In genomic region chrX:47380268-47380667, GRCh38 we compare ENCODE assay signal across 8 cellular contexts. TPM values are rescaled to one million over a fixed set of nuclear protein-coding genes. Genes with fewer than 3 reads are reported as not detected.
DNase-seq lines count a peak whose midpoint lies in the region; ATAC-seq and TF ChIP-seq lines count a peak whose summit lies in the region.

No MANE protein-coding gene starts in this region.

- H3K27me3 ChIP-seq in GM23248 (replicated peaks; ENCODE audit: insufficient read depth) (no peaks in the 10 kb centered on the region), gastroesophageal sphincter (no peaks in the 10 kb centered on the region)

- H3F3A ChIP-seq in GM23248 (ENCODE audit: insufficient read depth), result no peaks in the 10 kb centered on the region

- no peak overlapping the region for H3K4me2 ChIP-seq in GM23248 (ENCODE audit: unreplicated experiment)

- TF ChIP-seq CTCF in fibroblast of mammary gland (conservative IDR thresholded peaks at IDR 0.05; ENCODE audit: control insufficient read depth, insufficient read depth, low read depth, low read length) (no peak), gastroesophageal sphincter (IDR thresholded peaks at IDR 0.05) (no peak)

- no peaks in the 10 kb centered on the region for H3K9me3 Mint-ChIP-seq in IgD-negative memory B cell
- no peaks in the 10 kb centered on the region for H3K9me3 Mint-ChIP-seq in activated CD8-positive, alpha-beta memory T cell treated with anti-CD3 and anti-CD28 coated beads, Interleukin-2, amount 10 ng/mL, durations not matched to agents 7 days and 5 days (ENCODE audit: low read depth)

- in situ Hi-C loops in GM23248 (cut with MboI), result loop anchor here (25.0 kb wide), 1 partner anchor 168 kb away; the partner anchor contains the start of gene CDK16

- no peaks in the 10 kb centered on the region for H3K4me1 ChIP-seq in GM23248 (ENCODE audit: insufficient read depth)
- no peaks in the 10 kb centered on the region for H3K4me1 ChIP-seq in gastroesophageal sphincter

- H3K36me3 Mint-ChIP-seq in IgD-negative memory B cell, result no peaks in the 10 kb centered on the region
- H3K36me3 Mint-ChIP-seq in activated CD8-positive, alpha-beta memory T cell treated with anti-CD3 and anti-CD28 coated beads, Interleukin-2, amount 10 ng/mL, durations not matched to agents 7 days and 5 days, result no peaks in the 10 kb centered on the region

- no peak overlapping the region for H3K9ac ChIP-seq in GM23248

- peaks cover 6 to 8% (median 6%) of the 10 kb centered on the region in 3 donors for H3K4me1 Mint-ChIP-seq in IgD-negative memory B cell
- H3K4me1 Mint-ChIP-seq in activated CD8-positive, alpha-beta memory T cell treated with anti-CD3 and anti-CD28 coated beads, Interleukin-2, amount 10 ng/mL, durations not matched to agents 7 days and 5 days, result peaks cover 18% of the 10 kb centered on the region

- 72 to 81% methylated on average over 9 to 10 of the region's 10 CpGs for WGBS in GM23248 (ENCODE audit: low coverage in 1 of 2, low lambda C conversion rate in 2 of 2, missing lambda C conversion rate in 2 of 2), 2 experiments
- 47 to 73% methylated on average over 5 to 10 of the region's 10 CpGs for WGBS in gastroesophageal sphincter (ENCODE audit: low coverage in 1 of 2), 2 donors

- H2AFZ ChIP-seq in GM23248, result no peak overlapping the region

- H3K36me3 ChIP-seq in GM23248 (ENCODE audit: low read depth) (no peaks in the 10 kb centered on the region), gastroesophageal sphincter (no peaks in the 10 kb centered on the region)

- no peaks in the 10 kb centered on the region for H3K9me3 ChIP-seq in GM23248 (ENCODE audit: low read depth)
- H3K9me3 ChIP-seq in gastroesophageal sphincter, result no peaks in the 10 kb centered on the region

- ATAC-seq in activated CD8-positive, alpha-beta memory T cell treated with anti-CD3 and anti-CD28 coated beads, Interleukin-2, amount 10 ng/mL, durations not matched to agents 7 days and 5 days, result peak; percentile 74
- no peak for ATAC-seq in gastroesophageal sphincter

- no peaks in the 10 kb centered on the region for H3K9me2 ChIP-seq in GM23248 (ENCODE audit: insufficient read depth)

- H4K20me1 ChIP-seq in GM23248 (ENCODE audit: insufficient read depth), result no peaks in the 10 kb centered on the region

- peak overlapping the region; percentile 9 to 90 (median 60) for H3K4me3 Mint-ChIP-seq in IgD-negative memory B cell
- H3K4me3 Mint-ChIP-seq in activated CD8-positive, alpha-beta memory T cell treated with anti-CD3 and anti-CD28 coated beads, Interleukin-2, amount 10 ng/mL, durations not matched to agents 7 days and 5 days, result peak overlapping the region; percentile 36

- H3K27ac Mint-ChIP-seq in IgD-negative memory B cell, result peak overlapping the region in 2 of 3 donors; percentile 35 to 86
- peak overlapping the region; percentile 68 for H3K27ac Mint-ChIP-seq in activated CD8-positive, alpha-beta memory T cell treated with anti-CD3 and anti-CD28 coated beads, Interleukin-2, amount 10 ng/mL, durations not matched to agents 7 days and 5 days

- no peak for TF ChIP-seq POLR2A in gastroesophageal sphincter (IDR thresholded peaks at IDR 0.05)

- CTCF ChIA-PET in activated CD8-positive, alpha-beta memory T cell treated with anti-CD3 and anti-CD28 coated beads, Interleukin-2, amount 10 ng/mL, durations not matched to agents 7 days and 5 days (lab: Charles Lee), result no interaction called here

- H3K4me3 ChIP-seq in fibroblast of mammary gland (ENCODE audit: control insufficient read depth, low read depth, low read length), result no peak overlapping the region
- no peak overlapping the region for H3K4me3 ChIP-seq in GM23248
- no peak overlapping the region for H3K4me3 ChIP-seq in gastroesophageal sphincter

- no peaks in the 10 kb centered on the region for H3K79me2 ChIP-seq in GM23248 (ENCODE audit: insufficient read depth)

- peaks cover 6% of the 10 kb centered on the region for H3K27me3 Mint-ChIP-seq in IgD-negative memory B cell
- no peaks in the 10 kb centered on the region for H3K27me3 Mint-ChIP-seq in activated CD8-positive, alpha-beta memory T cell treated with anti-CD3 and anti-CD28 coated beads, Interleukin-2, amount 10 ng/mL, durations not matched to agents 7 days and 5 days

- no peak for TF ChIP-seq EP300 in gastroesophageal sphincter (IDR thresholded peaks at IDR 0.05)

- H3K27ac ChIP-seq in GM23248 (no peak overlapping the region), gastroesophageal sphincter (no peak overlapping the region)

- peak; percentile 69 for DNase-seq in activated CD8-positive, alpha-beta memory T cell treated with anti-CD3 and anti-CD28 coated beads, Interleukin-2, amount 10 ng/mL, durations not matched to agents 7 days and 5 days
- DNase-seq in fibroblast of mammary gland (ENCODE audit: low read depth) (peak; percentile 15), GM23248 (no peak), UCSD-AML1 (lab: John Stamatoyannopoulos, UW; ENCODE audit: unreplicated experiment) (no peak), GM19240 (ENCODE audit: insufficient read length, low spot score) (no peak)
- DNase-seq in stimulated activated CD8-positive, alpha-beta memory T cell treated with anti-CD3 and anti-CD28 coated beads, Interleukin-2, amount 100 ng/mL, for 1 hour (ENCODE audit: low read depth in 2 of 2), result peak; percentile 17 to 43

RNA-seq across cellular contexts. Expression of gene ZNF157, which starts 9.9 kb away (rescaled TPM):
- polyA plus RNA-seq in IgD-negative memory B cell (0.44 TPM), GM23248 (2016; fragmentation: Nextera tagmentation; extraction: Ambion mirVana) (not detected in 2 replicates)
- total RNA-seq in activated CD8-positive, alpha-beta memory T cell treated with anti-CD3 and anti-CD28 coated beads, Interleukin-2, amount 10 ng/mL, durations not matched to agents 7 days and 5 days, result under 1 TPM; 0.19 to 0.23 TPM
- not detected in 2 replicates for total RNA-seq in GM23248 (2014; rRNA removed; shearing (Covaris generic))
- under 1 TPM in 1 of 4 donors, not detected in 3; 0.31 TPM for total RNA-seq in gastroesophageal sphincter

Comparison
In these comparisons a context has a peak if more than half of its experiments do, and no peak if none do; other contexts are left out.
1. DNase-seq: peak in activated CD8-positive, alpha-beta memory T cell treated with anti-CD3 and anti-CD28 coated beads, Interleukin-2, amount 10 ng/mL, durations not matched to agents 7 days and 5 days (single experiment), fibroblast of mammary gland (single experiment) and stimulated activated CD8-positive, alpha-beta memory T cell treated with anti-CD3 and anti-CD28 coated beads, Interleukin-2, amount 100 ng/mL, for 1 hour (2 of 2); none in GM23248 (single experiment), UCSD-AML1 (single experiment) and GM19240 (single experiment).